Comparison of ENCODE assay signal across 13 cellular contexts in the genomic region with DNA sequence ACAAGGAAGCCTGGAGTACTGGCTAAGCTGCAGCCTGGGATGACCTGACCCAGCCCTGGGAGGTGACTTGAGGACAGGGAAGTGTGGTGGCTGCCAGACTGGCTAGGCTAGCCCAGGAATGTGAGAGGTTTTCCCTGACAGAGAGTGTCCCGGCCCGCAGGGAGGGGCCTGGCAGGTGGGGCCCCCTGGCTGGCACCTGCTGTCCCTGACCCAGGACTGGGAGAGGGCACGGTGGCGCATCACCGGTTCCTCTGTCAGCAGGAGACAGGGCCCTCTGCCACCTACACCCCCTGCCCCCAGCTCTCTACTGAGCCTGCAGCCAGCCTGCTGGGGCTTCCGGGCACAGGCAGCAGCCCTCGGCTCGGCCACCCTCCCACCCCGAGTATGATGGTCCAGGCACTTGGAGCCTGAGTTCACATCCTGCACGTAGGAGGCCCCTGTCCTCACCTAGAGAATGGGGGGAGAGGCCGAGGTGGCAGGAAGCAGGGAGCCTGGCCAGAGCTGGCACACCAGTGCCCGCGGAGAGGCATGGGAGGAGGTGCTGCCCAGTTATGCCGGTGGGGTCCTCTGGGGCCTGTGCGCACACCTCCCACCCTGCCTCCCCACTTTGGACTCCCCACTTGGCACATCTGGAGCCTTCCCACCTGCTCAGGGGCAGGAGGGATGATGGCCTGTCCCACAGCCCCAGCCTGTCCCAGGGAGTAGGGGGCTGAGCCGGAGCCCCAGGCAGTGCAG. TPM values are rescaled to one million over a fixed set of nuclear protein-coding genes. Genes with fewer than 3 reads are reported as not detected.
DNase-seq lines count a peak whose midpoint lies in the region; ATAC-seq and TF ChIP-seq lines count a peak whose summit lies in the region.
"Had no signal": no experiment of that assay in that cellular context is flagged by ENCODE, and none has a peak within 500 bp of the region (broad histone marks: within the 10 kb centered on the region; RNA-seq: fewer than 3 reads in every experiment).

No MANE protein-coding gene starts in this region.

- CTCF ChIA-PET in CD4-positive, alpha-beta T cell (lab: Charles Lee), result no interaction called here

- H3K27me3 ChIP-seq in CD4-positive, alpha-beta T cell (ENCODE audit: control insufficient read depth, insufficient read depth, low read length), result no peaks in the 10 kb centered on the region
- H3K27me3 ChIP-seq: uterus had no signal

- no peaks in the 10 kb centered on the region for H3K9me3 ChIP-seq in CD4-positive, alpha-beta T cell (ENCODE audit: control insufficient read depth, low read length)
- H3K9me3 ChIP-seq: uterus had no signal

- ATAC-seq in CD4-positive, alpha-beta T cell (ENCODE audit: poor library complexity), result no peak
- ATAC-seq in HG03439 (IDR thresholded peaks at IDR 0.05; ENCODE audit: unreplicated experiment), result no peak

- no peak for TF ChIP-seq CTCF in CD4-positive, alpha-beta T cell (IDR thresholded peaks at IDR 0.05)
- TF ChIP-seq CTCF in nephron progenitor cell (IDR thresholded peaks at IDR 0.05), result no peak

- H3K27me3 Mint-ChIP-seq in CD4-positive, alpha-beta T cell, result peaks cover 4% of the 10 kb centered on the region
- peaks cover 29% of the 10 kb centered on the region for H3K27me3 Mint-ChIP-seq in dendritic cell treated with granulocyte-macrophage colony-stimulating factor and Interleukin-4, amounts not matched to agents 40 ng/mL and 50 ng/mL, for 4 days
- H3K27me3 Mint-ChIP-seq in nephron progenitor cell (ENCODE audit: low read depth, poor library complexity), result peaks cover 33% of the 10 kb centered on the region

- no peaks in the 10 kb centered on the region for H3K9me3 Mint-ChIP-seq in CD4-positive, alpha-beta T cell
- H3K9me3 Mint-ChIP-seq in dendritic cell treated with granulocyte-macrophage colony-stimulating factor and Interleukin-4, amounts not matched to agents 40 ng/mL and 50 ng/mL, for 4 days, result no peaks in the 10 kb centered on the region
- no peaks in the 10 kb centered on the region for H3K9me3 Mint-ChIP-seq in nephron progenitor cell

- peak in 1 of 10 experiments; percentile 31 for DNase-seq in CD4-positive, alpha-beta T cell
- peak; percentile 57 for DNase-seq in HuH-7.5 (ENCODE audit: low spot score)
- no peak for DNase-seq in nephron progenitor cell
- DNase-seq in amniotic stem cell (lab: John Stamatoyannopoulos, UW), result no peak
- no peak for DNase-seq in NCI-H1436 (lab: John Stamatoyannopoulos, UW)
- no peak for DNase-seq in activated naive CD4-positive, alpha-beta T cell treated with Interleukin-2 at 50 U/mL for 16 hours
- DNase-seq: anterior cingulate cortex; DMS79; NCI-H510A treated with DMSO at 0.1 percent for 48 hours; stimulated activated CD4-positive, alpha-beta T cell treated with anti-CD3 and anti-CD28 coated beads, Interleukin-4, amount 100 ng/mL, for 24 hours; uterus had no signal

- no peaks in the 10 kb centered on the region for H3K36me3 Mint-ChIP-seq in CD4-positive, alpha-beta T cell (ENCODE audit: low read depth)
- no peaks in the 10 kb centered on the region for H3K36me3 Mint-ChIP-seq in dendritic cell treated with granulocyte-macrophage colony-stimulating factor and Interleukin-4, amounts not matched to agents 40 ng/mL and 50 ng/mL, for 4 days (ENCODE audit: low read depth)
- no peaks in the 10 kb centered on the region for H3K36me3 Mint-ChIP-seq in nephron progenitor cell (ENCODE audit: low read depth)

- H3K4me3 Mint-ChIP-seq in CD4-positive, alpha-beta T cell, result peak overlapping the region; percentile 34
- H3K4me3 Mint-ChIP-seq in dendritic cell treated with granulocyte-macrophage colony-stimulating factor and Interleukin-4, amounts not matched to agents 40 ng/mL and 50 ng/mL, for 4 days, result peak overlapping the region; percentile 49
- peak overlapping the region; percentile 48 for H3K4me3 Mint-ChIP-seq in nephron progenitor cell

- POLR2A ChIA-PET in CD4-positive, alpha-beta T cell (lab: Charles Lee), result interaction anchor here (1.2 kb wide), 1 partner anchor 37 kb away, joined by 3 read pairs; a partner anchor contains a TSS

- no peaks in the 10 kb centered on the region for H3K4me1 Mint-ChIP-seq in CD4-positive, alpha-beta T cell (ENCODE audit: low read depth)
- peaks cover 29% of the 10 kb centered on the region for H3K4me1 Mint-ChIP-seq in dendritic cell treated with granulocyte-macrophage colony-stimulating factor and Interleukin-4, amounts not matched to agents 40 ng/mL and 50 ng/mL, for 4 days (ENCODE audit: low read depth)
- no peaks in the 10 kb centered on the region for H3K4me1 Mint-ChIP-seq in nephron progenitor cell

- H3K27ac ChIP-seq in CD4-positive, alpha-beta T cell (ENCODE audit: low read depth, low read length), result no peak overlapping the region
- H3K27ac ChIP-seq: uterus had no signal

- intact Hi-C loops in CD4-positive, alpha-beta T cell (cut with DNase I, micrococcal nuclease), result loop anchor here in 1 of 2 experiments (2.0 to 5.0 kb wide), 2 partner anchors 47 to 148 kb away; no protein-coding TSS in a partner anchor
- intact Hi-C loops in dendritic cell treated with granulocyte-macrophage colony-stimulating factor and Interleukin-4, amounts not matched to agents 40 ng/mL and 50 ng/mL, for 4 days (cut with micrococcal nuclease), result loop anchor here (2.0 kb wide), 1 partner anchor 33 kb away; a partner anchor contains a TSS

- H3K27ac Mint-ChIP-seq in CD4-positive, alpha-beta T cell, result no peak overlapping the region
- H3K27ac Mint-ChIP-seq in dendritic cell treated with granulocyte-macrophage colony-stimulating factor and Interleukin-4, amounts not matched to agents 40 ng/mL and 50 ng/mL, for 4 days, result no peak overlapping the region
- no peak overlapping the region for H3K27ac Mint-ChIP-seq in nephron progenitor cell

RNA-seq across cellular contexts. Expression of a gene that starts 0.5 kb away (rescaled TPM):
- under 1 TPM; 0.28 to 0.44 TPM for total RNA-seq in CD4-positive, alpha-beta T cell

RNA-seq across cellular contexts. Expression of a gene that starts 32.9 kb away (rescaled TPM):
- 1,000 to 10,000 TPM; 1,187 to 1,199 TPM for total RNA-seq in CD4-positive, alpha-beta T cell

RNA-seq across cellular contexts. Expression of a gene that starts 37.2 kb away (rescaled TPM):
- total RNA-seq in CD4-positive, alpha-beta T cell, result 10 to 100 TPM; 20.6 to 22.6 TPM

RNA-seq across cellular contexts. Expression of a gene that starts 57.6 kb away (rescaled TPM):
- 100 to 1,000 TPM; 102 to 103 TPM for total RNA-seq in CD4-positive, alpha-beta T cell
